31 cellular contexts compared by ENCODE assay signal in genomic region chr5:119810217-119810616, GRCh38.
"Had no signal": no experiment of that assay in that cellular context is flagged by ENCODE, and none has a peak within 500 bp of the region (broad histone marks: within the 10 kb centered on the region; RNA-seq: fewer than 3 reads in every experiment).

No MANE protein-coding gene starts in this region.

- H3K27me3 ChIP-seq: adrenal gland, body of pancreas, breast epithelium, SJCRH30 had no signal

- H3K4me1 ChIP-seq: adrenal gland, body of pancreas, breast epithelium, SJCRH30 had no signal

- H3K36me3 ChIP-seq: adrenal gland, breast epithelium, SJCRH30, WERI-Rb-1 had no signal

- DNase-seq: activated CD4-positive, alpha-beta T cell treated with anti-CD3 and anti-CD28 coated beads, Interleukin-2, amount 10 ng/mL, durations not matched to agents 24 days and 14 days; activated CD4-positive, alpha-beta T cell treated with anti-CD3 and anti-CD28 coated beads, Interleukin-2, amount 50 U/mL, for 4 hours; activated CD4-positive, CD25-positive, alpha-beta regulatory T cell; activated CD8-positive, alpha-beta T cell treated with anti-CD3 and anti-CD28 coated beads for 36 hours; activated gamma-delta T cell treated with Interleukin-2 at 50 U/mL for 16 hours; activated naive CD4-positive, alpha-beta T cell treated with anti-CD3 and anti-CD28 coated beads for 36 hours; activated T-cell treated with anti-CD3 and anti-CD28 coated beads, Interleukin-2, amount 50 U/mL, for 1 hour; adrenal gland; body of pancreas; caudate nucleus; NCI-H1092 treated with DMSO at 0.1 percent for 48 hours; NCI-H1417; NCI-H146; NCI-H187; NCI-H2029 treated with DMSO at 0.1 percent for 48 hours; NCI-H2107; NCI-H2171; NCI-H510A; NCI-H526; NCI-H748 treated with DMSO at 0.1 percent for 48 hours; NK-92 treated with Interleukin-12 subunit alpha and Interleukin-12 subunit beta, amount 100 ng/mL, for 24 hours; PC-9; SHP77; SJCRH30; T1000; WERI-Rb-1 had no signal

- H3K4me3 ChIP-seq: adrenal gland, body of pancreas, breast epithelium, PC-9, SJCRH30, SK-N-MC had no signal

- H3K27ac ChIP-seq: adrenal gland, body of pancreas, breast epithelium, KMS-11, PC-9, RWPE1, SJCRH30, SK-N-MC, WERI-Rb-1 had no signal

- H3K9me3 ChIP-seq: adrenal gland, body of pancreas, SJCRH30 had no signal

- ATAC-seq: activated CD8-positive, alpha-beta T cell treated with anti-CD3 and anti-CD28 coated beads for 36 hours; activated naive CD4-positive, alpha-beta T cell treated with anti-CD3 and anti-CD28 coated beads, Interleukin-2, amount 50 U/mL, for 72 hours; body of pancreas had no signal
